Comparison of ENCODE assay signal across 19 cellular contexts in the genomic region with DNA sequence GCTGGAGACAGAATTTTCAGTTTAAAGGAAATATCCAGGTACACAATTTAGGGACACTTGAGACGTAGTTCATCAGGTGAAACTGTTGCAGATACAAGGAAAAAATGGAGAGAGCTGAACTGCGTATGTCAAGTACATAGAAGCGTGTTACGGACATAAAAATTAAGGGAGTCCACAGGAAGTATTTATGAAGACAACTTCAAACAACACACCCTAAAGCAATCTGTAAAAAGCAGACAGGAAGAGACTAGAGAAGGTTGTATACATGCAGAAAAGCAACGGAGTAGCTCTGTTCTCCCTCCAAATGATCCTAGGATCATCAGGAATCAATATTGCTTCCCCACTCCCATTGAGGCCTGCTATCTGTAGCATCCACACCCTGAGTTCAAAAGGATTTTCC. TPM values are rescaled to one million over a fixed set of nuclear protein-coding genes. Genes with fewer than 3 reads are reported as not detected.
DNase-seq lines count a peak whose midpoint lies in the region; ATAC-seq and TF ChIP-seq lines count a peak whose summit lies in the region.
"Had no signal": no experiment of that assay in that cellular context is flagged by ENCODE, and none has a peak within 500 bp of the region (broad histone marks: within the 10 kb centered on the region; RNA-seq: fewer than 3 reads in every experiment).

No MANE protein-coding gene starts in this region.

- H3K27ac Mint-ChIP-seq in T-helper 1 cell treated with Interleukin-12 subunit alpha and Interleukin-12 subunit beta and Interleukin-4 antibody, amounts not matched to agents 30 μg/mL and 1 μg/mL, for 36 hours = no peak overlapping the region
- H3K27ac Mint-ChIP-seq in Calu3 (ENCODE audit: unreplicated experiment) (peak overlapping the region; percentile 62), mesothelial cell of epicardium (peak overlapping the region; percentile 25)
- H3K27ac Mint-ChIP-seq in activated naive CD8-positive, alpha-beta T cell = peak overlapping the region; percentile 68

- intact Hi-C loops in Calu3 (cut with micrococcal nuclease; ENCODE audit: unreplicated experiment) = loop anchor here (5.0 kb wide), 1 partner anchor 175 kb away; no protein-coding TSS in a partner anchor

- no peaks in the 10 kb centered on the region for H3K9me3 Mint-ChIP-seq in T-helper 1 cell treated with Interleukin-12 subunit alpha and Interleukin-12 subunit beta and Interleukin-4 antibody, amounts not matched to agents 30 μg/mL and 1 μg/mL, for 36 hours
- H3K9me3 Mint-ChIP-seq in Calu3 (ENCODE audit: low read depth, unreplicated experiment) (no peaks in the 10 kb centered on the region), mesothelial cell of epicardium (peaks cover 8% of the 10 kb centered on the region)
- no peaks in the 10 kb centered on the region for H3K9me3 Mint-ChIP-seq in activated naive CD8-positive, alpha-beta T cell (ENCODE audit: low read depth)

- H3K36me3 Mint-ChIP-seq in T-helper 1 cell treated with Interleukin-12 subunit alpha and Interleukin-12 subunit beta and Interleukin-4 antibody, amounts not matched to agents 30 μg/mL and 1 μg/mL, for 36 hours (ENCODE audit: low read depth) = peaks cover 2% of the 10 kb centered on the region
- H3K36me3 Mint-ChIP-seq in Calu3 (ENCODE audit: insufficient read depth, unreplicated experiment) (peaks cover 19% of the 10 kb centered on the region), mesothelial cell of epicardium (no peaks in the 10 kb centered on the region)
- H3K36me3 Mint-ChIP-seq in activated naive CD8-positive, alpha-beta T cell = peaks cover 3% of the 10 kb centered on the region

- ATAC-seq in HG03378 (IDR thresholded peaks at IDR 0.05; ENCODE audit: unreplicated experiment) = no peak
- ATAC-seq: heart left ventricle had no signal

- peaks cover 38% of the 10 kb centered on the region for H3K4me1 Mint-ChIP-seq in T-helper 1 cell treated with Interleukin-12 subunit alpha and Interleukin-12 subunit beta and Interleukin-4 antibody, amounts not matched to agents 30 μg/mL and 1 μg/mL, for 36 hours (ENCODE audit: low read depth)
- peaks cover 39% of the 10 kb centered on the region for H3K4me1 Mint-ChIP-seq in Calu3 (ENCODE audit: low read depth, unreplicated experiment)
- peaks cover 76% of the 10 kb centered on the region for H3K4me1 Mint-ChIP-seq in activated naive CD8-positive, alpha-beta T cell (ENCODE audit: low read depth)
- peaks cover 33% of the 10 kb centered on the region for H3K4me1 Mint-ChIP-seq in mesothelial cell of epicardium

- DNase-seq in T-helper 1 cell (no peak), Calu3 (no peak), mesothelial cell of epicardium (ENCODE audit: low spot score in 2 of 2, unreplicated experiment in 2 of 2) (no peak), MV-4-11 (lab: John Stamatoyannopoulos, UW) (no peak), coronary artery (ENCODE audit: low spot score) (no peak)
- DNase-seq: 8988T; activated CD4-positive, alpha-beta T cell treated with anti-CD3 and anti-CD28 coated beads, Interleukin-2, amount 50 U/mL, for 48 hours; heart left ventricle; NCI-H1417 treated with DMSO at 0.1 percent for 48 hours; NCI-H510A treated with DMSO at 0.1 percent for 48 hours; stimulated activated CD4-positive, alpha-beta T cell treated with anti-CD3 and anti-CD28 coated beads, Interleukin-1b, Interleukin-23, amount 100 ng/mL, for 48 hours; stimulated activated naive CD4-positive, alpha-beta T cell treated with Interleukin-2 at 50 U/mL for 16 hours; trophoblast cell had no signal

- no peaks in the 10 kb centered on the region for H3K27me3 Mint-ChIP-seq in T-helper 1 cell treated with Interleukin-12 subunit alpha and Interleukin-12 subunit beta and Interleukin-4 antibody, amounts not matched to agents 30 μg/mL and 1 μg/mL, for 36 hours (ENCODE audit: low read depth)
- H3K27me3 Mint-ChIP-seq in Calu3 (ENCODE audit: unreplicated experiment) (no peaks in the 10 kb centered on the region), mesothelial cell of epicardium (ENCODE audit: low read depth) (no peaks in the 10 kb centered on the region)
- H3K27me3 Mint-ChIP-seq in activated naive CD8-positive, alpha-beta T cell = no peaks in the 10 kb centered on the region

- no peak overlapping the region for H3K4me3 ChIP-seq in coronary artery
- H3K4me3 ChIP-seq: ascending aorta, heart left ventricle, lung had no signal

- no peak overlapping the region for H3K27ac ChIP-seq in coronary artery
- H3K27ac ChIP-seq: ascending aorta, heart left ventricle, parathyroid adenoma had no signal

- peak overlapping the region; percentile 31 for H3K4me3 Mint-ChIP-seq in T-helper 1 cell treated with Interleukin-12 subunit alpha and Interleukin-12 subunit beta and Interleukin-4 antibody, amounts not matched to agents 30 μg/mL and 1 μg/mL, for 36 hours
- H3K4me3 Mint-ChIP-seq in Calu3 (ENCODE audit: low read depth, unreplicated experiment) (peak overlapping the region; percentile 91), mesothelial cell of epicardium (no peak overlapping the region)
- H3K4me3 Mint-ChIP-seq in activated naive CD8-positive, alpha-beta T cell = peak overlapping the region; percentile 74

- no peak for TF ChIP-seq CTCF in Calu3 (IDR thresholded peaks at IDR 0.05; ENCODE audit: unreplicated experiment)
- TF ChIP-seq CTCF in mesothelial cell of epicardium (IDR thresholded peaks at IDR 0.05; ENCODE audit: unreplicated experiment) = no peak
- no peak for TF ChIP-seq CTCF in coronary artery (IDR thresholded peaks at IDR 0.05)

- CTCF ChIA-PET in Calu3 (lab: Charles Lee) = interaction anchor here (1.1 kb wide), 1 partner anchor 136 kb away, joined by 3 read pairs; no protein-coding TSS in a partner anchor

- BruUV-seq in Calu3 (replicated peaks; lab: Mats Ljungman, UMichigan) = no TSS peak

RNA-seq across cellular contexts. Expression of a gene that starts 5.8 kb away (rescaled TPM):
- total RNA-seq in Calu3 (2022) (138 and 157 TPM in 2 replicates), mesothelial cell of epicardium (61.6 to 70.3 TPM (median 63.8 TPM) in 3 replicates)
